In genomic region chr12:49070971-49071370, GRCh38 we compare ENCODE assay signal across 1 cellular context.
TF ChIP-seq lines count a peak whose summit lies in the region.

No MANE protein-coding gene starts in this region.

TF ChIP-seq in HepG2, 621 proteins besides CTCF, POLR2A, EP300 and RAD21:
- TF ChIP-seq ETV6 (CRISPR knock-in tag; conservative IDR thresholded peaks at IDR 0.05) (no peak), ZIK1 (CRISPR knock-in tag; IDR thresholded peaks at IDR 0.05; ENCODE audit: borderline replicate concordance, low read depth) (no peak), SAFB2 (CRISPR knock-in tag; IDR thresholded peaks at IDR 0.05; ENCODE audit: borderline replicate concordance, low read depth) (no peak), ZNF280B (CRISPR knock-in tag; IDR thresholded peaks at IDR 0.05; ENCODE audit: borderline replicate concordance) (no peak), CC2D1A (CRISPR knock-in tag; IDR thresholded peaks at IDR 0.05) (no peak), ZNF34 (CRISPR knock-in tag; IDR thresholded peaks at IDR 0.05; ENCODE audit: borderline replicate concordance) (no peak), ZNF460 (CRISPR knock-in tag; IDR thresholded peaks at IDR 0.05; ENCODE audit: borderline replicate concordance) (no peak), RNF2 (conservative IDR thresholded peaks at IDR 0.05; ENCODE audit: low read depth) (no peak), ATAD3A (CRISPR knock-in tag; IDR thresholded peaks at IDR 0.05) (no peak), MLXIP (CRISPR knock-in tag; IDR thresholded peaks at IDR 0.05; ENCODE audit: borderline replicate concordance) (no peak), FOSL2 (CRISPR knock-in tag; IDR thresholded peaks at IDR 0.05) (no peak), ZNF17 (CRISPR knock-in tag; IDR thresholded peaks at IDR 0.05) (no peak), PAX8 (CRISPR knock-in tag; IDR thresholded peaks at IDR 0.05; ENCODE audit: borderline replicate concordance) (no peak), ZNF652 (CRISPR knock-in tag; IDR thresholded peaks at IDR 0.05; ENCODE audit: borderline replicate concordance, low read depth) (no peak), MLX (CRISPR knock-in tag; IDR thresholded peaks at IDR 0.05) (no peak), HMG20B (CRISPR knock-in tag; conservative IDR thresholded peaks at IDR 0.05) (no peak), ZGPAT (CRISPR knock-in tag; IDR thresholded peaks at IDR 0.05) (no peak), ZNF10 (CRISPR knock-in tag; IDR thresholded peaks at IDR 0.05; ENCODE audit: borderline replicate concordance, low read depth) (no peak), RBAK (CRISPR knock-in tag; IDR thresholded peaks at IDR 0.05) (no peak), E2F2 (CRISPR knock-in tag; IDR thresholded peaks at IDR 0.05; ENCODE audit: borderline replicate concordance) (no peak)
